In genomic region chr17:47649153-47649971, GRCh38 we compare ENCODE assay signal across 8 cellular contexts. TPM values are rescaled to one million over a fixed set of nuclear protein-coding genes. Genes with fewer than 3 reads are reported as not detected.
A peak's percentile ranks its signal among the peaks of the same experiment; 100 is the strongest.
DNase-seq lines count a peak whose midpoint lies in the region; ATAC-seq, FAIRE-seq and TF ChIP-seq lines count a peak whose summit lies in the region.

Gene KPNB1, plus strand, starts transcription at chr17:47649919. Its CDS starts 326 bp downstream, at chr17:47650245.

- 0 to 1% methylated on average over 64 to 74 of the region's 74 CpGs for WGBS in pancreas, 2 donors

- peak; percentile 100 for DNase-seq in GM12865 (ENCODE audit: low read depth)
- peak; percentile 96 for DNase-seq in NCI-H1417 treated with DMSO at 0.1 percent for 48 hours (lab: John Stamatoyannopoulos, UW)
- peak; percentile 99 for DNase-seq in SW480 (ENCODE audit: low spot score)
- peak; percentile 97 for DNase-seq in activated naive CD8-positive, alpha-beta T cell treated with anti-CD3 and anti-CD28 coated beads, Interleukin-2, amount 50 U/mL, for 24 hours
- DNase-seq in Right ventricle myocardium inferior (ENCODE audit: missing footprints): peak; percentile 100
- peak; percentile 98 to 100 (median 99) for DNase-seq in pancreas
- DNase-seq in tibial artery: peak; percentile 99 to 100

- peaks cover 38% of the 10 kb centered on the region for H3K36me3 Mint-ChIP-seq in activated naive CD8-positive, alpha-beta T cell treated with anti-CD3 and anti-CD28 coated beads, Interleukin-2, amount 50 U/mL, for 24 hours (ENCODE audit: low read depth)

- H3K9me3 Mint-ChIP-seq in activated naive CD8-positive, alpha-beta T cell treated with anti-CD3 and anti-CD28 coated beads, Interleukin-2, amount 50 U/mL, for 24 hours: no peaks in the 10 kb centered on the region

- peak within 1 kb of the TSS; percentile 98 for H3K4me3 Mint-ChIP-seq in activated naive CD8-positive, alpha-beta T cell treated with anti-CD3 and anti-CD28 coated beads, Interleukin-2, amount 50 U/mL, for 24 hours

- H3K4me1 ChIP-seq in pancreas (peaks cover 0 to 26% (median 10%) of the 10 kb centered on the region in 3 donors), tibial artery (peaks cover 0 to 38% (median 25%) of the 10 kb centered on the region in 4 donors)

- intact Hi-C loops in Right ventricle myocardium inferior (cut with DNase I) (no loop called here), pancreas (cut with DNase I) (no loop called here), tibial artery (cut with DNase I; ENCODE audit: low total_unique reads) (no loop called here)

- TF ChIP-seq CTCF in GM12865 (IDR thresholded peaks at IDR 0.05; ENCODE audit: insufficient read depth, low read depth, low read length, missing control alignments) (no peak), pancreas (IDR thresholded peaks at IDR 0.05) (no peak), tibial artery (IDR thresholded peaks at IDR 0.05) (peak in 1 of 2 experiments; percentile 50)

- peaks cover 4% of the 10 kb centered on the region for H3K27me3 Mint-ChIP-seq in activated naive CD8-positive, alpha-beta T cell treated with anti-CD3 and anti-CD28 coated beads, Interleukin-2, amount 50 U/mL, for 24 hours

- H3K27ac Mint-ChIP-seq in activated naive CD8-positive, alpha-beta T cell treated with anti-CD3 and anti-CD28 coated beads, Interleukin-2, amount 50 U/mL, for 24 hours: peak within 1 kb of the TSS; percentile 98

- no peaks in the 10 kb centered on the region for H3K27me3 ChIP-seq in pancreas
- no peaks in the 10 kb centered on the region for H3K27me3 ChIP-seq in tibial artery

- FAIRE-seq in pancreas (lab: Jason Lieb, UNC): peak; percentile 87

- H3K9me3 ChIP-seq in pancreas (no peaks in the 10 kb centered on the region), tibial artery (no peaks in the 10 kb centered on the region)

- ATAC-seq in HG02763 (IDR thresholded peaks at IDR 0.05; ENCODE audit: unreplicated experiment) (peak; percentile 80), Right ventricle myocardium inferior (peak; percentile 91), pancreas (peak; percentile 87 to 94 (median 88))
- ATAC-seq in activated naive CD8-positive, alpha-beta T cell treated with anti-CD3 and anti-CD28 coated beads, Interleukin-2, amount 50 U/mL, for 24 hours: peak; percentile 88

- H3K4me3 ChIP-seq in GM12865 (ENCODE audit: low read depth, low read length) (peak within 1 kb of the TSS; percentile 83), pancreas (peak within 1 kb of the TSS; percentile 67 to 87 (median 84)), tibial artery (peak within 1 kb of the TSS; percentile 87 to 98)

- H3K27ac ChIP-seq in pancreas (peak within 1 kb of the TSS; percentile 68 to 89 (median 78)), tibial artery (peak within 1 kb of the TSS; percentile 92 to 93)

- peaks cover 69% of the 10 kb centered on the region for H3K4me1 Mint-ChIP-seq in activated naive CD8-positive, alpha-beta T cell treated with anti-CD3 and anti-CD28 coated beads, Interleukin-2, amount 50 U/mL, for 24 hours

- peaks cover 4 to 16% (median 5%) of the 10 kb centered on the region in 3 donors for H3K36me3 ChIP-seq in pancreas
- H3K36me3 ChIP-seq in tibial artery: peaks cover 22 to 24% (median 23%) of the 10 kb centered on the region in 3 donors

RNA-seq across cellular contexts. Expression of gene KPNB1, which starts in this region (rescaled TPM):
- total RNA-seq in Right ventricle myocardium inferior (166 TPM), pancreas (100 to 1,000 TPM in 5 of 6 donors, 10 to 100 TPM in 1; 91.5 to 126 (median 118) TPM)
- polyA plus RNA-seq in pancreas: 10 to 100 TPM; 18.1 to 36.7 TPM

Comparison
In these comparisons a context has a peak if more than half of its experiments do, and no peak if none do; other contexts are left out.
1. Peak in every context shown above with its lines: DNase-seq, ATAC-seq, H3K4me3 ChIP-seq and H3K27ac ChIP-seq.